Comparison of ENCODE assay signal across 35 cellular contexts in the genomic region with DNA sequence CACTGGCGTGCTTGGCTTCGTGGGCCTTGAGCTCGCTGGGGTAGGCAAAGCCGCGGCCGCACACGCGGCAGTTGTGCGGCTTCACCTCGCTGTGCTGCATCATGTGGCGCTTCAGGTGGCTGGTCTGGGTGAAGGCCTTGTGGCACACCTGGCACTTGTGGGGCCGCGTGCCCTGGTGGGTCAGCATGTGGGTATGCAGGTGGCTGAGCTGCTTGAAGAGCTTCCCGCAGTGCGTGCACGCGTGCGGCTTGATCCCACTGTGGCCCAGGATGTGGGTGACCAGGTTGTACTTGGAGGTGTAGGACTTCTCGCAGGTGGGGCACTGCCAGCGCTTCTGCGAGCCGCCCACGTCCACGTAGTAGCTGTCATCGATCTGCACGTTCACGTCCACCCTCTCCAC. TPM values are rescaled to one million over a fixed set of nuclear protein-coding genes. Genes with fewer than 3 reads are reported as not detected.
"Had no signal": no experiment of that assay in that cellular context is flagged by ENCODE, and none has a peak within 500 bp of the region (broad histone marks: within the 10 kb centered on the region; RNA-seq: fewer than 3 reads in every experiment).

No MANE protein-coding gene starts in this region.

- H3K27ac Mint-ChIP-seq: activated CD4-positive, alpha-beta memory T cell treated with anti-CD3 and anti-CD28 coated beads for 36 hours; activated CD4-positive, alpha-beta T cell treated with anti-CD3 and anti-CD28 coated beads for 36 hours; activated CD4-positive, alpha-beta T cell treated with anti-CD3 and anti-CD28 coated beads, Interleukin-2, amount 10 ng/mL, durations not matched to agents 24 days and 14 days; activated CD8-positive, alpha-beta memory T cell treated with anti-CD3 and anti-CD28 coated beads, Interleukin-2, amount 10 ng/mL, durations not matched to agents 7 days and 5 days; activated CD8-positive, alpha-beta T cell treated with anti-CD3 and anti-CD28 coated beads, Interleukin-2, amount 10 ng/mL, durations not matched to agents 7 days and 5 days; activated naive CD4-positive, alpha-beta T cell treated with anti-CD3 and anti-CD28 coated beads for 36 hours; activated naive CD4-positive, alpha-beta T cell treated with anti-CD3 and anti-CD28 coated beads, Interleukin-2, amount 50 U/mL, for 24 hours; activated naive CD8-positive, alpha-beta T cell treated with anti-CD3 and anti-CD28 coated beads for 36 hours; activated naive CD8-positive, alpha-beta T cell treated with anti-CD3 and anti-CD28 coated beads, Interleukin-2, amount 50 U/mL, for 24 hours; activated T-helper 1 cell treated with anti-CD3 and anti-CD28 coated beads, Interleukin-12 subunit alpha, Interleukin-12 subunit beta, Interleukin-2, Interleukin-4 antibody, amounts not matched to agents 30 ng/mL and 10 ng/mL and 1 ng/mL, durations not matched to agents 14 hours and 24 hours and 36 hours; activated T-helper 2 cell treated with anti-CD3 and anti-CD28 coated beads, Interferon-gamma antibody, Interleukin-2, Interleukin-4, amounts not matched to agents 10 μg/mL and 5 μg/mL and 100 μg/mL, durations not matched to agents 14 hours and 24 hours and 36 hours; effector memory CD8-positive, alpha-beta T cell had no signal

- H3K27me3 ChIP-seq: adrenal gland, body of pancreas, esophagus squamous epithelium, gastroesophageal sphincter had no signal

- H3K36me3 Mint-ChIP-seq: activated CD4-positive, alpha-beta memory T cell treated with anti-CD3 and anti-CD28 coated beads for 36 hours; activated CD8-positive, alpha-beta memory T cell treated with anti-CD3 and anti-CD28 coated beads, Interleukin-2, amount 10 ng/mL, durations not matched to agents 7 days and 5 days; activated naive CD4-positive, alpha-beta T cell treated with anti-CD3 and anti-CD28 coated beads, Interleukin-2, amount 50 U/mL, for 24 hours; activated naive CD8-positive, alpha-beta T cell treated with anti-CD3 and anti-CD28 coated beads for 36 hours had no signal

- H3K4me1 Mint-ChIP-seq: activated CD8-positive, alpha-beta memory T cell treated with anti-CD3 and anti-CD28 coated beads, Interleukin-2, amount 10 ng/mL, durations not matched to agents 7 days and 5 days; activated naive CD4-positive, alpha-beta T cell treated with anti-CD3 and anti-CD28 coated beads, Interleukin-2, amount 50 U/mL, for 24 hours had no signal

- H3K9me3 Mint-ChIP-seq: activated CD4-positive, alpha-beta memory T cell treated with anti-CD3 and anti-CD28 coated beads for 36 hours; activated CD4-positive, alpha-beta T cell treated with anti-CD3 and anti-CD28 coated beads, Interleukin-2, amount 10 ng/mL, durations not matched to agents 24 days and 14 days; activated naive CD4-positive, alpha-beta T cell treated with anti-CD3 and anti-CD28 coated beads for 36 hours; activated naive CD4-positive, alpha-beta T cell treated with anti-CD3 and anti-CD28 coated beads, Interleukin-2, amount 50 U/mL, for 24 hours; activated naive CD8-positive, alpha-beta T cell treated with anti-CD3 and anti-CD28 coated beads for 36 hours; activated naive CD8-positive, alpha-beta T cell treated with anti-CD3 and anti-CD28 coated beads, Interleukin-2, amount 50 U/mL, for 24 hours; activated T-helper 1 cell treated with anti-CD3 and anti-CD28 coated beads, Interleukin-12 subunit alpha, Interleukin-12 subunit beta, Interleukin-2, Interleukin-4 antibody, amounts not matched to agents 30 ng/mL and 10 ng/mL and 1 ng/mL, durations not matched to agents 14 hours and 24 hours and 36 hours; activated T-helper 2 cell treated with anti-CD3 and anti-CD28 coated beads, Interferon-gamma antibody, Interleukin-2, Interleukin-4, amounts not matched to agents 10 μg/mL and 5 μg/mL and 100 μg/mL, durations not matched to agents 14 hours and 24 hours and 36 hours; effector memory CD8-positive, alpha-beta T cell had no signal

- H3K4me3 Mint-ChIP-seq: activated CD4-positive, alpha-beta memory T cell treated with anti-CD3 and anti-CD28 coated beads for 36 hours; activated CD4-positive, alpha-beta T cell treated with anti-CD3 and anti-CD28 coated beads for 36 hours; activated CD4-positive, alpha-beta T cell treated with anti-CD3 and anti-CD28 coated beads, Interleukin-2, amount 10 ng/mL, durations not matched to agents 24 days and 14 days; activated CD8-positive, alpha-beta memory T cell treated with anti-CD3 and anti-CD28 coated beads, Interleukin-2, amount 10 ng/mL, durations not matched to agents 7 days and 5 days; activated CD8-positive, alpha-beta T cell treated with anti-CD3 and anti-CD28 coated beads, Interleukin-2, amount 10 ng/mL, durations not matched to agents 7 days and 5 days; activated naive CD4-positive, alpha-beta T cell treated with anti-CD3 and anti-CD28 coated beads for 36 hours; activated naive CD4-positive, alpha-beta T cell treated with anti-CD3 and anti-CD28 coated beads, Interleukin-2, amount 50 U/mL, for 24 hours; activated naive CD8-positive, alpha-beta T cell treated with anti-CD3 and anti-CD28 coated beads for 36 hours; activated naive CD8-positive, alpha-beta T cell treated with anti-CD3 and anti-CD28 coated beads, Interleukin-2, amount 50 U/mL, for 24 hours; activated T-helper 1 cell treated with anti-CD3 and anti-CD28 coated beads, Interleukin-12 subunit alpha, Interleukin-12 subunit beta, Interleukin-2, Interleukin-4 antibody, amounts not matched to agents 30 ng/mL and 10 ng/mL and 1 ng/mL, durations not matched to agents 14 hours and 24 hours and 36 hours; effector memory CD8-positive, alpha-beta T cell had no signal

- H3K9me3 ChIP-seq: adrenal gland, body of pancreas, esophagus squamous epithelium, gastroesophageal sphincter had no signal

- H3K4me1 ChIP-seq: adrenal gland had no signal

- ATAC-seq: activated CD4-positive, alpha-beta T cell treated with anti-CD3 and anti-CD28 coated beads for 36 hours; activated CD8-positive, alpha-beta memory T cell treated with anti-CD3 and anti-CD28 coated beads, Interleukin-2, amount 10 ng/mL, durations not matched to agents 7 days and 5 days; activated CD8-positive, alpha-beta T cell treated with anti-CD3 and anti-CD28 coated beads, Interleukin-2, amount 10 ng/mL, durations not matched to agents 7 days and 5 days; activated naive CD8-positive, alpha-beta T cell treated with anti-CD3 and anti-CD28 coated beads, Interleukin-2, amount 50 U/mL, for 24 hours; body of pancreas; effector memory CD8-positive, alpha-beta T cell; gastroesophageal sphincter had no signal

- DNase-seq: activated CD4-positive, alpha-beta memory T cell treated with anti-CD3 and anti-CD28 coated beads for 36 hours; activated CD4-positive, alpha-beta T cell treated with anti-CD3 and anti-CD28 coated beads for 36 hours; activated CD4-positive, alpha-beta T cell treated with anti-CD3 and anti-CD28 coated beads, Interleukin-2, amount 10 ng/mL, durations not matched to agents 24 days and 14 days; activated CD4-positive, CD25-positive, alpha-beta regulatory T cell; activated CD4-positive, CD25-positive, alpha-beta regulatory T cell treated with anti-CD3 and anti-CD28 coated beads, Interleukin-2, amount 50 U/mL, for 72 hours; activated CD8-positive, alpha-beta memory T cell treated with anti-CD3 and anti-CD28 coated beads, Interleukin-2, amount 10 ng/mL, durations not matched to agents 7 days and 5 days; activated CD8-positive, alpha-beta memory T cell treated with anti-CD3 and anti-CD28 coated beads, Interleukin-2, amount 50 U/mL, for 4 hours; activated CD8-positive, alpha-beta T cell treated with anti-CD3 and anti-CD28 coated beads, Interleukin-2, amount 10 ng/mL, durations not matched to agents 7 days and 5 days; activated effector memory CD4-positive, alpha-beta T cell treated with anti-CD3 and anti-CD28 coated beads, Interleukin-2, amount 50 U/mL, for 16 hours; activated naive CD4-positive, alpha-beta T cell treated with anti-CD3 and anti-CD28 coated beads for 36 hours; activated naive CD8-positive, alpha-beta T cell treated with anti-CD3 and anti-CD28 coated beads for 36 hours; activated naive CD8-positive, alpha-beta T cell treated with anti-CD3 and anti-CD28 coated beads, Interleukin-2, amount 50 U/mL, for 24 hours; activated T-cell treated with anti-CD3 and anti-CD28 coated beads, Interleukin-2, amount 50 U/mL, for 1 hour; activated T-cell treated with anti-CD3 and anti-CD28 coated beads, Interleukin-2, amount 50 U/mL, for 48 hours; adrenal gland; amygdala; aorta; body of pancreas; caudate nucleus; cortex of kidney; dermis blood vessel endothelial cell; effector CD4-positive, alpha-beta T cell; effector memory CD8-positive, alpha-beta T cell; esophagus squamous epithelium; foreskin melanocyte; T-helper 2 cell had no signal

- H3K4me3 ChIP-seq: adrenal gland, body of pancreas, esophagus squamous epithelium, gastroesophageal sphincter had no signal

- H3K27ac ChIP-seq: adrenal gland, body of pancreas, epithelial cell of prostate, esophagus squamous epithelium, gastroesophageal sphincter had no signal

- H3K36me3 ChIP-seq: adrenal gland, esophagus squamous epithelium, gastroesophageal sphincter had no signal

RNA-seq across cellular contexts. Expression of a gene that starts 46.8 kb away (rescaled TPM):
- total RNA-seq: activated CD4-positive, alpha-beta memory T cell treated with anti-CD3 and anti-CD28 coated beads for 36 hours; activated CD4-positive, alpha-beta T cell treated with anti-CD3 and anti-CD28 coated beads for 36 hours; activated CD4-positive, alpha-beta T cell treated with anti-CD3 and anti-CD28 coated beads, Interleukin-2, amount 10 ng/mL, durations not matched to agents 24 days and 14 days; activated CD8-positive, alpha-beta memory T cell treated with anti-CD3 and anti-CD28 coated beads for 36 hours; activated CD8-positive, alpha-beta memory T cell treated with anti-CD3 and anti-CD28 coated beads, Interleukin-2, amount 10 ng/mL, durations not matched to agents 7 days and 5 days; activated CD8-positive, alpha-beta T cell treated with anti-CD3 and anti-CD28 coated beads, Interleukin-2, amount 10 ng/mL, durations not matched to agents 7 days and 5 days; activated naive CD4-positive, alpha-beta T cell treated with anti-CD3 and anti-CD28 coated beads for 36 hours; activated naive CD8-positive, alpha-beta T cell treated with anti-CD3 and anti-CD28 coated beads for 36 hours; activated T-helper 1 cell treated with anti-CD3 and anti-CD28 coated beads, Interleukin-12 subunit alpha, Interleukin-12 subunit beta, Interleukin-2, Interleukin-4 antibody, amounts not matched to agents 30 ng/mL and 10 ng/mL and 1 ng/mL, durations not matched to agents 14 hours and 24 hours and 36 hours; activated T-helper 2 cell treated with anti-CD3 and anti-CD28 coated beads, Interferon-gamma antibody, Interleukin-2, Interleukin-4, amounts not matched to agents 10 μg/mL and 5 μg/mL and 100 μg/mL, durations not matched to agents 14 hours and 24 hours and 36 hours; chondrocyte; fibroblast of lung; T-helper 1 cell treated with Interleukin-12 subunit alpha and Interleukin-12 subunit beta and Interleukin-4 antibody, amounts not matched to agents 30 ng/mL and 1 ng/mL, for 36 hours had no signal
- polyA plus RNA-seq: aorta, fibroblast of lung had no signal
